Comparison of ENCODE assay signal across 12 cellular contexts in the genomic region with DNA sequence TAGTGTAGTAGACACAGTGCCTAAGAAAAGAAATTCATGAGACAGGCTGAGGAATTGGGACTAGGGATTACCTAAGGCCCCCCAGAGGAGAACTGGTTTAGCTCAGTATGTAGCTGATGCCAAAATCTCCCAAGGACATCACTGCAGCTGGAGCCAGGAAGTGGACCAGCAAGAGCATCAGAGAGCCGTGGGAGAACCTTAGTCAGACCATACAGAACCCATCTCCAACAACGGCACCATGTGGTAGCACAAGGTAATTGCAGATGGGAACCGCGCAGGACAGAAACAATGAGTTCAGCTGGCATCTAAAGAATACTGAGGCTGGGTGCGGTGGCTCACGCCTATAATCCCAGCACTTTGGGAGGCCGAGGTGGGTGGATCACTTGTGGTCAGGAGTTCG.
DNase-seq lines count a peak whose midpoint lies in the region; ATAC-seq and TF ChIP-seq lines count a peak whose summit lies in the region.
"Had no signal": no experiment of that assay in that cellular context is flagged by ENCODE, and none has a peak within 500 bp of the region (broad histone marks: within the 10 kb centered on the region; RNA-seq: fewer than 3 reads in every experiment).

No MANE protein-coding gene starts in this region.

- H3K36me3 Mint-ChIP-seq in GM23338 (ENCODE audit: low read depth) (no peaks in the 10 kb centered on the region), Calu3 (ENCODE audit: insufficient read depth, unreplicated experiment) (no peaks in the 10 kb centered on the region)
- H3K36me3 Mint-ChIP-seq: activated naive CD8-positive, alpha-beta T cell had no signal

- peaks cover 2% of the 10 kb centered on the region for H3K27me3 Mint-ChIP-seq in GM23338 (ENCODE audit: insufficient read depth, low read depth, poor library complexity)
- no peaks in the 10 kb centered on the region for H3K27me3 Mint-ChIP-seq in Calu3 (ENCODE audit: unreplicated experiment)
- H3K27me3 Mint-ChIP-seq: activated naive CD8-positive, alpha-beta T cell had no signal

- H3K4me2 ChIP-seq in GM23338 = no peak overlapping the region

- H2AFZ ChIP-seq in GM23338 = no peak overlapping the region
- H2AFZ ChIP-seq: parathyroid adenoma had no signal

- ATAC-seq in GM23338 (peak; percentile 98), HG03571 (IDR thresholded peaks at IDR 0.05; ENCODE audit: unreplicated experiment) (no peak)

- H3K4me3 Mint-ChIP-seq in GM23338 = no peak overlapping the region
- no peak overlapping the region for H3K4me3 Mint-ChIP-seq in Calu3 (ENCODE audit: low read depth, unreplicated experiment)
- H3K4me3 Mint-ChIP-seq: activated naive CD8-positive, alpha-beta T cell had no signal

- H3K27me3 ChIP-seq in BJ (ENCODE audit: control insufficient read depth, insufficient read depth, low read length) (no peaks in the 10 kb centered on the region), GM23338 (ENCODE audit: insufficient read depth) (no peaks in the 10 kb centered on the region), iPS DF 6.9 (ENCODE audit: control insufficient read depth, insufficient read depth, low read length) (no peaks in the 10 kb centered on the region; the same call in 1 of the 2 replicates), Peyer's patch (no peaks in the 10 kb centered on the region)

- H3K9me2 ChIP-seq in GM23338 (ENCODE audit: insufficient read depth) = no peaks in the 10 kb centered on the region

- H3K9me3 Mint-ChIP-seq in GM23338 (no peaks in the 10 kb centered on the region), Calu3 (ENCODE audit: low read depth, unreplicated experiment) (no peaks in the 10 kb centered on the region)

- H3K27ac ChIP-seq in GM23338 (ENCODE audit: low read depth) = no peak overlapping the region
- no peak overlapping the region for H3K27ac ChIP-seq in RWPE1
- no peak overlapping the region for H3K27ac ChIP-seq in iPS DF 6.9 (ENCODE audit: low read length)
- H3K27ac ChIP-seq in Peyer's patch = no peak overlapping the region
- H3K27ac ChIP-seq: parathyroid adenoma had no signal

- H3K9me3 ChIP-seq in iPS DF 6.9 (ENCODE audit: control insufficient read depth, insufficient read depth, low read length) = no peaks in the 10 kb centered on the region
- no peaks in the 10 kb centered on the region for H3K9me3 ChIP-seq in Peyer's patch

- TF ChIP-seq POLR2A in Peyer's patch (IDR thresholded peaks at IDR 0.05) = no peak

- H4K20me1 ChIP-seq in GM23338 (replicated peaks; ENCODE audit: insufficient read depth) = no peaks in the 10 kb centered on the region

- H3K4me3 ChIP-seq in BJ (ENCODE audit: low read depth, low read length) = no peak overlapping the region
- no peak overlapping the region for H3K4me3 ChIP-seq in GM23338
- H3K4me3 ChIP-seq in iPS DF 6.9 (ENCODE audit: low read length) = no peak overlapping the region
- H3K4me3 ChIP-seq in Peyer's patch = no peak overlapping the region

- H3F3A ChIP-seq in GM23338 (replicated peaks; ENCODE audit: low read depth) = no peaks in the 10 kb centered on the region

- H3K27ac Mint-ChIP-seq in GM23338 (no peak overlapping the region), Calu3 (ENCODE audit: unreplicated experiment) (no peak overlapping the region)
- H3K27ac Mint-ChIP-seq: activated naive CD8-positive, alpha-beta T cell had no signal

- H3K4me1 ChIP-seq in GM23338 (ENCODE audit: insufficient read depth) (no peaks in the 10 kb centered on the region), iPS DF 6.9 (ENCODE audit: control insufficient read depth, insufficient read depth, low read length) (no peaks in the 10 kb centered on the region), Peyer's patch (no peaks in the 10 kb centered on the region)
- H3K4me1 ChIP-seq: parathyroid adenoma had no signal

- intact Hi-C loops in Calu3 (cut with micrococcal nuclease; ENCODE audit: unreplicated experiment) = no loop called here

- TF ChIP-seq CTCF in BJ (IDR thresholded peaks at IDR 0.05; ENCODE audit: insufficient read depth, low read depth, low read length) = peak; percentile 17; the same call in 1 of the 2 replicates
- peak; percentile 82 to 97 for TF ChIP-seq CTCF in GM23338 (conservative IDR thresholded peaks at IDR 0.05; ENCODE audit: low read depth in 2 of 2)
- 0 out of 2 replicates have a peak, but pooled peaks have one; percentile 9 for TF ChIP-seq CTCF in RWPE1 (conservative IDR thresholded peaks at IDR 0.05; ENCODE audit: low read depth)
- TF ChIP-seq CTCF in Peyer's patch (IDR thresholded peaks at IDR 0.05) = no peak
- TF ChIP-seq CTCF in Calu3 (IDR thresholded peaks at IDR 0.05; ENCODE audit: unreplicated experiment) = no peak

- WGBS in iPS DF 6.9 (ENCODE audit: insufficient coverage, insufficient read length) = no CpG with 5 or more reads among the region's 8 CpGs

- DNase-seq in BJ (ENCODE audit: low read depth) = no peak
- DNase-seq in GM23338 (ENCODE audit: low spot score) = peak; percentile 92
- no peak for DNase-seq in RWPE1 (ENCODE audit: low spot score)
- peak; percentile 73 for DNase-seq in iPS DF 6.9 (ENCODE audit: low read depth, low spot score)
- no peak for DNase-seq in Peyer's patch
- no peak for DNase-seq in Calu3
- no peak for DNase-seq in SIG-M5 treated with dmso at 0.1 percent for 504 hours (lab: John Stamatoyannopoulos, UW; ENCODE audit: unreplicated experiment)
- DNase-seq: foreskin melanocyte, MV-4-11 had no signal

- POLR2A ChIA-PET in BJ (lab: Charles Lee) = no interaction called here
- POLR2A ChIA-PET in RWPE1 (lab: Yijun Ruan, JAX; ENCODE audit: low non-redundant PET) = no interaction called here

- CTCF ChIA-PET in BJ (lab: Yijun Ruan, JAX) (no interaction called here), RWPE1 (lab: Yijun Ruan, JAX) (interaction anchor here (0.6 kb wide), 1 partner anchor 546 kb away, joined by 4 read pairs; no protein-coding TSS in a partner anchor), Calu3 (lab: Charles Lee) (no interaction called here)

- BruUV-seq in Calu3 (replicated peaks; lab: Mats Ljungman, UMichigan) = no TSS peak

- H3K4me1 Mint-ChIP-seq in GM23338 = no peaks in the 10 kb centered on the region
- no peaks in the 10 kb centered on the region for H3K4me1 Mint-ChIP-seq in Calu3 (ENCODE audit: low read depth, unreplicated experiment)

- H3K79me2 ChIP-seq in GM23338 (replicated peaks; ENCODE audit: insufficient read depth) = no peaks in the 10 kb centered on the region
- H3K79me2 ChIP-seq: parathyroid adenoma had no signal

- H3K36me3 ChIP-seq in BJ (ENCODE audit: control insufficient read depth, insufficient read depth, low read length) (no peaks in the 10 kb centered on the region), GM23338 (ENCODE audit: insufficient read depth) (no peaks in the 10 kb centered on the region), iPS DF 6.9 (ENCODE audit: control insufficient read depth, insufficient read depth, low read length) (no peaks in the 10 kb centered on the region), Peyer's patch (no peaks in the 10 kb centered on the region)

TF ChIP-seq in GM23338, 12 proteins besides CTCF, POLR2A, EP300 and RAD21 (continues in another document):
- TF ChIP-seq ZNF331 (CRISPR knock-in tag; IDR thresholded peaks at IDR 0.05; ENCODE audit: low read depth) (no peak), ZNF114 (CRISPR knock-in tag; IDR thresholded peaks at IDR 0.05) (no peak)
- TF ChIP-seq, protein P1, sequence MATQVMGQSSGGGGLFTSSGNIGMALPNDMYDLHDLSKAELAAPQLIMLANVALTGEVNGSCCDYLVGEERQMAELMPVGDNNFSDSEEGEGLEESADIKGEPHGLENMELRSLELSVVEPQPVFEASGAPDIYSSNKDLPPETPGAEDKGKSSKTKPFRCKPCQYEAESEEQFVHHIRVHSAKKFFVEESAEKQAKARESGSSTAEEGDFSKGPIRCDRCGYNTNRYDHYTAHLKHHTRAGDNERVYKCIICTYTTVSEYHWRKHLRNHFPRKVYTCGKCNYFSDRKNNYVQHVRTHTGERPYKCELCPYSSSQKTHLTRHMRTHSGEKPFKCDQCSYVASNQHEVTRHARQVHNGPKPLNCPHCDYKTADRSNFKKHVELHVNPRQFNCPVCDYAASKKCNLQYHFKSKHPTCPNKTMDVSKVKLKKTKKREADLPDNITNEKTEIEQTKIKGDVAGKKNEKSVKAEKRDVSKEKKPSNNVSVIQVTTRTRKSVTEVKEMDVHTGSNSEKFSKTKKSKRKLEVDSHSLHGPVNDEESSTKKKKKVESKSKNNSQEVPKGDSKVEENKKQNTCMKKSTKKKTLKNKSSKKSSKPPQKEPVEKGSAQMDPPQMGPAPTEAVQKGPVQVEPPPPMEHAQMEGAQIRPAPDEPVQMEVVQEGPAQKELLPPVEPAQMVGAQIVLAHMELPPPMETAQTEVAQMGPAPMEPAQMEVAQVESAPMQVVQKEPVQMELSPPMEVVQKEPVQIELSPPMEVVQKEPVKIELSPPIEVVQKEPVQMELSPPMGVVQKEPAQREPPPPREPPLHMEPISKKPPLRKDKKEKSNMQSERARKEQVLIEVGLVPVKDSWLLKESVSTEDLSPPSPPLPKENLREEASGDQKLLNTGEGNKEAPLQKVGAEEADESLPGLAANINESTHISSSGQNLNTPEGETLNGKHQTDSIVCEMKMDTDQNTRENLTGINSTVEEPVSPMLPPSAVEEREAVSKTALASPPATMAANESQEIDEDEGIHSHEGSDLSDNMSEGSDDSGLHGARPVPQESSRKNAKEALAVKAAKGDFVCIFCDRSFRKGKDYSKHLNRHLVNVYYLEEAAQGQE (IDR thresholded peaks at IDR 0.05; ENCODE audit: unreplicated experiment) = no peak

Comparison
In these comparisons a context has a peak if more than half of its experiments do, and no peak if none do; other contexts are left out.
1. DNase-seq: peak in GM23338 (single experiment) and iPS DF 6.9 (single experiment); none in BJ (single experiment), RWPE1 (single experiment), Peyer's patch (0 of 3), Calu3 (single experiment) and SIG-M5 treated with dmso at 0.1 percent for 504 hours (single experiment).
2. CTCF ChIP-seq: peak in BJ (single experiment), GM23338 (2 of 2) and RWPE1 (single experiment); none in Peyer's patch (0 of 6) and Calu3 (single experiment).